In the genomic region with DNA sequence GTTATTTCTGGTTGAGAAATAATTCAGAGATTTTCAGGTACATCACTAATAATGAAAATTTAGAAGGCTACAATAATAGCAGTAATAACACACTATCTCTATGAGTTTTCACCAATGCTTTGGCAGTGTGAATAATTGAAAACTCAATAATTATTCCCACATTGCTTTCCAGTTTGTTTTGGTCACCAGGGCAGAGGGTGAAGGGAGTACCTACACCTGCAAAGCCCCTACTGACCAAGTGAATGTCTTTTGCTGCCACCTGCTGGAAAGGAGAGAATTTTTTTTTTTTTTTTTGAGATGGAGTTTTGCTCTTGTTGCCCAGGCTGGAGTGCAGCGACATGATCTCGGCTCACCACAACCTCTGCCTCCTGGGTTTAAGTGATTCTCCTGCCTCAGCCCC, we compare ENCODE assay signal across 10 cellular contexts. TPM values are rescaled to one million over a fixed set of nuclear protein-coding genes. Genes with fewer than 3 reads are reported as not detected.
A peak's percentile ranks its signal among the peaks of the same experiment; 100 is the strongest.
DNase-seq lines count a peak whose midpoint lies in the region; ATAC-seq and TF ChIP-seq lines count a peak whose summit lies in the region.
"Had no signal": no experiment of that assay in that cellular context is flagged by ENCODE, and none has a peak within 500 bp of the region (broad histone marks: within the 10 kb centered on the region; RNA-seq: fewer than 3 reads in every experiment).

No MANE protein-coding gene starts in this region.

- H3K27ac ChIP-seq in RWPE1, result no peak overlapping the region
- no peak overlapping the region for H3K27ac ChIP-seq in tibial nerve
- no peak overlapping the region for H3K27ac ChIP-seq in naive thymus-derived CD4-positive, alpha-beta T cell (ENCODE audit: low read depth, low read length)

- H3K27me3 Mint-ChIP-seq in naive thymus-derived CD4-positive, alpha-beta T cell, result peaks cover 49 to 82% (median 70%) of the 10 kb centered on the region in 5 donors

- H3K9me3 Mint-ChIP-seq in naive thymus-derived CD4-positive, alpha-beta T cell, result peaks cover 0 to 5% (median 0%) of the 10 kb centered on the region in 11 donors

- POLR2A ChIA-PET in RWPE1 (lab: Yijun Ruan, JAX; ENCODE audit: low non-redundant PET), result no interaction called here
- POLR2A ChIA-PET in naive thymus-derived CD4-positive, alpha-beta T cell (lab: Charles Lee), result no interaction called here

- H3K27ac Mint-ChIP-seq in naive thymus-derived CD4-positive, alpha-beta T cell, result no peak overlapping the region

- intact Hi-C loops in naive thymus-derived CD4-positive, alpha-beta T cell (cut with micrococcal nuclease), result loop anchor here in 1 of 2 donors (2.0 kb wide), 1 partner anchor 24 kb away; no protein-coding TSS in a partner anchor

- no peaks in the 10 kb centered on the region for H3K9me3 ChIP-seq in tibial nerve
- H3K9me3 ChIP-seq in naive thymus-derived CD4-positive, alpha-beta T cell (ENCODE audit: control insufficient read depth in 2 of 3, low read length in 3 of 3), result no peaks in the 10 kb centered on the region

- H3K27me3 ChIP-seq in tibial nerve, result peaks cover 0 to 58% of the 10 kb centered on the region in 2 donors
- H3K27me3 ChIP-seq in naive thymus-derived CD4-positive, alpha-beta T cell (ENCODE audit: control insufficient read depth in 2 of 2, insufficient read depth in 2 of 2, low read length in 2 of 2), result peaks cover 0 to 9% of the 10 kb centered on the region in 2 donors

- H3K4me3 Mint-ChIP-seq in naive thymus-derived CD4-positive, alpha-beta T cell, result no peak overlapping the region

- no peak for ATAC-seq in naive thymus-derived CD4-positive, alpha-beta T cell
- no peak for ATAC-seq in GM21737 (IDR thresholded peaks at IDR 0.05; ENCODE audit: unreplicated experiment)

- CTCF ChIA-PET in RWPE1 (lab: Yijun Ruan, JAX), result interaction anchor here (0.8 to 1.1 kb wide), 3 partner anchors 16 to 63 kb away, joined by 3 to 6 read pairs (median 4); no protein-coding TSS in a partner anchor
- CTCF ChIA-PET in naive thymus-derived CD4-positive, alpha-beta T cell (lab: Charles Lee), result no interaction called here

- no peaks in the 10 kb centered on the region for H3K36me3 Mint-ChIP-seq in naive thymus-derived CD4-positive, alpha-beta T cell

- TF ChIP-seq CTCF in HFF-Myc (IDR thresholded peaks at IDR 0.05; ENCODE audit: low read depth, low read length, missing control alignments), result peak; percentile 22
- TF ChIP-seq CTCF in RWPE1 (conservative IDR thresholded peaks at IDR 0.05; ENCODE audit: low read depth), result peak; percentile 27; the same call in 1 of the 2 replicates
- TF ChIP-seq CTCF in tibial nerve (IDR thresholded peaks at IDR 0.05), result peak in 1 of 5 experiments; percentile 12

- peaks cover 0 to 19% (median 10%) of the 10 kb centered on the region in 7 donors for H3K4me1 Mint-ChIP-seq in naive thymus-derived CD4-positive, alpha-beta T cell

- DNase-seq in DMS53 (lab: John Stamatoyannopoulos, UW) (peak; percentile 75), HFF-Myc (ENCODE audit: extremely low read depth, low read depth) (no peak), RWPE1 (ENCODE audit: low spot score) (no peak), iPS-NIHi7 (ENCODE audit: extremely low spot score) (peak; percentile 58), tibial nerve (ENCODE audit: low spot score in 2 of 2) (no peak), GM19240 (ENCODE audit: insufficient read length, low spot score) (no peak)
- no peak for DNase-seq in naive thymus-derived CD4-positive, alpha-beta T cell
- DNase-seq: T1000 had no signal

- no peak for TF ChIP-seq POLR2A in tibial nerve (IDR thresholded peaks at IDR 0.05)

- TF ChIP-seq EP300 in tibial nerve (IDR thresholded peaks at IDR 0.05), result no peak

- peaks cover 0 to 26% (median 0%) of the 10 kb centered on the region in 4 donors for H3K4me1 ChIP-seq in tibial nerve
- H3K4me1 ChIP-seq in naive thymus-derived CD4-positive, alpha-beta T cell (ENCODE audit: control insufficient read depth in 2 of 2, insufficient read depth in 2 of 2, low read length in 2 of 2), result no peaks in the 10 kb centered on the region

- H3K36me3 ChIP-seq in tibial nerve, result no peaks in the 10 kb centered on the region
- no peaks in the 10 kb centered on the region for H3K36me3 ChIP-seq in naive thymus-derived CD4-positive, alpha-beta T cell (ENCODE audit: control insufficient read depth in 2 of 3, insufficient read depth in 3 of 3, low read length in 3 of 3)

- H3K4me3 ChIP-seq in HFF-Myc (replicated peaks; ENCODE audit: low read depth, low read length) (no peak overlapping the region), tibial nerve (no peak overlapping the region)
- no peak overlapping the region for H3K4me3 ChIP-seq in naive thymus-derived CD4-positive, alpha-beta T cell (ENCODE audit: low read length)

- WGBS in tibial nerve, 2 donors, result 17 to 32% methylated on average over 2 of the region's 2 CpGs

RNA-seq across cellular contexts. Expression of gene NELL1, which starts 3.2 kb away (rescaled TPM):
- not detected for total RNA-seq in tibial nerve
- total RNA-seq in naive thymus-derived CD4-positive, alpha-beta T cell, result not detected
- polyA plus RNA-seq in naive thymus-derived CD4-positive, alpha-beta T cell, result not detected
- total RNA-seq: lung microvascular endothelial cell had no signal

Comparison
In these comparisons a context has a peak if more than half of its experiments do, and no peak if none do; other contexts are left out.
1. DNase-seq: peak in DMS53 (single experiment) and iPS-NIHi7 (single experiment); none in HFF-Myc (single experiment), RWPE1 (single experiment), tibial nerve (0 of 2), GM19240 (single experiment) and naive thymus-derived CD4-positive, alpha-beta T cell (0 of 9).